Comparison of ENCODE assay signal across 2 cellular contexts in the genomic region with DNA sequence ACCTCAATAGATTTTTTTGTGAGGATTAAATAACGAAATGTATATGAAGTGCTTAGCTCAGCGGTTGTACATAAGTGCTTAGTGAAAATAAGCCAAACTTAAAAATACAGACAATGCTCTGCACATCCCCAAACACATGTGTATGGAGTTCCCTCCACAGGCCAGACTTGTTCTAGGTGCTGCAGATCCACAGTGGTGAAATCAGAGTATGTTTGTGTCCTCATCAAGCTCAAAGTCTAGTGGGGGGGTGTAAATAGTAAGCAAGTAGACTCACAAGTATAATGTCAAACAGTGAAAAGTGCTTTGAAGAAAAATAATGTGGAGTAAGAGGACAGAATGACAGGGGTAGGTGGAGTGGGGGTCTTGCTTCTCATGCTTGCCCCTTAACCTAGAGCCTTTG.
TF ChIP-seq lines count a peak whose summit lies in the region.

No MANE protein-coding gene starts in this region.

TF ChIP-seq in IMR-90, 13 proteins besides CTCF, POLR2A, EP300 and RAD21:
- TF ChIP-seq FOS (IDR thresholded peaks at IDR 0.05; ENCODE audit: low read depth, low read length) (no peak), MAFK (IDR thresholded peaks at IDR 0.05; ENCODE audit: low read depth, low read length) (peak; percentile 49; the same call in 1 of the 2 replicates), RFX5 (IDR thresholded peaks at IDR 0.05; ENCODE audit: low read depth, low read length) (no peak)

TF ChIP-seq in HepG2, 621 proteins besides CTCF, POLR2A, EP300 and RAD21 (continued from another document):
- TF ChIP-seq BRF2 (CRISPR knock-in tag; IDR thresholded peaks at IDR 0.05) (no peak), FOXA3 (CRISPR knock-in tag; IDR thresholded peaks at IDR 0.05) (0 out of 2 replicates have a peak, but pooled peaks have one; percentile 18), ZBTB21 (CRISPR knock-in tag; IDR thresholded peaks at IDR 0.05) (peak; percentile 60; the same call in 1 of the 2 replicates), GPN1 (CRISPR knock-in tag; IDR thresholded peaks at IDR 0.05; ENCODE audit: borderline replicate concordance) (no peak), MAFK (conservative IDR thresholded peaks at IDR 0.05 in 1 of 2, IDR thresholded peaks at IDR 0.05 in 1 of 2; ENCODE audit: low read length in 2 of 2) (peak; percentile 19 to 78; a peak in 3 of 4 replicates), HNF4A (CRISPR knock-in tag; IDR thresholded peaks at IDR 0.05) (peak; percentile 56), ZNF264 (CRISPR knock-in tag; IDR thresholded peaks at IDR 0.05) (no peak), SP4 (CRISPR knock-in tag; IDR thresholded peaks at IDR 0.05) (no peak), CEBPG (CRISPR knock-in tag; IDR thresholded peaks at IDR 0.05) (0 out of 2 replicates have a peak, but pooled peaks have one; percentile 3), SATB2 (CRISPR knock-in tag; IDR thresholded peaks at IDR 0.05) (no peak), STAG1 (CRISPR knock-in tag; IDR thresholded peaks at IDR 0.05) (0 out of 2 replicates have a peak, but pooled peaks have one; percentile 5), MAFF (IDR thresholded peaks at IDR 0.05; ENCODE audit: low read depth, low read length) (peak; percentile 22; the same call in 1 of the 2 replicates), SP1 (IDR thresholded peaks at IDR 0.05) (no peak), SP1 (CRISPR knock-in tag; IDR thresholded peaks at IDR 0.05) (no peak), ZFY (CRISPR knock-in tag; IDR thresholded peaks at IDR 0.05) (no peak), GFI1 (CRISPR knock-in tag; IDR thresholded peaks at IDR 0.05; ENCODE audit: borderline replicate concordance) (peak; percentile 85), NCOR1 (IDR thresholded peaks at IDR 0.05; ENCODE audit: borderline replicate concordance, low read length) (0 out of 2 replicates have a peak, but pooled peaks have one; percentile 26), HNF4G (IDR thresholded peaks at IDR 0.05; ENCODE audit: borderline replicate concordance, low read depth, low read length) (peak; percentile 45; the same call in 1 of the 2 replicates), HNF4G (CRISPR knock-in tag; IDR thresholded peaks at IDR 0.05; ENCODE audit: borderline replicate concordance, low read depth) (no peak), SUZ12 (IDR thresholded peaks at IDR 0.05; ENCODE audit: low read depth, low read length) (no peak)
- TF ChIP-seq, protein P1, sequence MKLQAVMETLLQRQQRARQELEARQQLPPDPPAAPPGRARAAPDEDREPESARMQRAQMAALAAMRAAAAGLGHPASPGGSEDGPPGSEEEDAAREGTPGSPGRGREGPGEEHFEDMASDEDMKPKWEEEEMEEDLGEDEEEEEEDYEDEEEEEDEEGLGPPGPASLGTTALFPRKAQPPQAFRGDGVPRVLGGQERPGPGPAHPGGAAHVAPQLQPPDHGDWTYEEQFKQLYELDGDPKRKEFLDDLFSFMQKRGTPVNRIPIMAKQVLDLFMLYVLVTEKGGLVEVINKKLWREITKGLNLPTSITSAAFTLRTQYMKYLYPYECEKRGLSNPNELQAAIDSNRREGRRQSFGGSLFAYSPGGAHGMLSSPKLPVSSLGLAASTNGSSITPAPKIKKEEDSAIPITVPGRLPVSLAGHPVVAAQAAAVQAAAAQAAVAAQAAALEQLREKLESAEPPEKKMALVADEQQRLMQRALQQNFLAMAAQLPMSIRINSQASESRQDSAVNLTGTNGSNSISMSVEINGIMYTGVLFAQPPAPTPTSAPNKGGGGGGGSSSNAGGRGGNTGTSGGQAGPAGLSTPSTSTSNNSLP (IDR thresholded peaks at IDR 0.05; ENCODE audit: low read depth, low read length), result 0 out of 2 replicates have a peak, but pooled peaks have one; percentile 18
- TF ChIP-seq, protein P2, sequence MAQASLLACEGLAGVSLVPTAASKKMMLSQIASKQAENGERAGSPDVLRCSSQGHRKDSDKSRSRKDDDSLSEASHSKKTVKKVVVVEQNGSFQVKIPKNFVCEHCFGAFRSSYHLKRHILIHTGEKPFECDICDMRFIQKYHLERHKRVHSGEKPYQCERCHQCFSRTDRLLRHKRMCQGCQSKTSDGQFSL (CRISPR knock-in tag; IDR thresholded peaks at IDR 0.05), result peak; percentile 46; the same call in 1 of the 2 replicates
TF ChIP-seq in HepG2: peak in this region for 13.
